9 cellular contexts compared by ENCODE assay signal in the genomic region with DNA sequence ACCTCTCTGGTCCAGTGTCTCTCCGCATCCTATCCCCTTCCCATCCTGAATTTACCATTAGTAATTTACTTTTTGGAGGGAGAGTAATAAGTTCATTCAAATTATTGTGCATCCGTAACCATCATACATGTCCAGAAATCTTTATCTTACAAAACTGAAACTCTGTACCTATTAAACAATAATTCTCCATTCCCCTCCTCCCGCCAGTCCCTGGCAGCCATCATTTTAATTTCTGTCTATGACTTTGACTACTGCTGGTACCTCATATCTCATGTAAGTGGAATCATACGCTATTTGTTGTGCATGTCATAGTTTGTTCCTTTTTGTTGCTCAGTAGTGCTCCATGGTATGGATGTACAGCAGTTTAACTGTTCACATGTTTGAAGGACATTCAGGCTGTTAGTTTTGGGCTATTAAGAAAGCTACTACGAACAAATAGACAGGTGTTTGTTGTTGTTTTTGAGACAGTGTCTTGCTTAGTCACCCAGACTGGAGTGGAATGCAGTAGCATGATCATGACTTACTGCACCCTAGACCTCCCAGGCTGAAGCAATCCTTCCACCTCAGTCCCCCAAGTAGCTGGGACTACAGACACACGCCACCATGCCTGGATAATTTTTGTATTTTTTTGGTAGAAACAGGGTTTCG. TPM values are rescaled to one million over a fixed set of nuclear protein-coding genes. Genes with fewer than 3 reads are reported as not detected.
DNase-seq lines count a peak whose midpoint lies in the region; TF ChIP-seq lines count a peak whose summit lies in the region.
"Had no signal": no experiment of that assay in that cellular context is flagged by ENCODE, and none has a peak within 500 bp of the region (broad histone marks: within the 10 kb centered on the region; RNA-seq: fewer than 3 reads in every experiment).

No MANE protein-coding gene starts in this region.

- H3K36me3 Mint-ChIP-seq in osteocyte (ENCODE audit: unreplicated experiment): no peaks in the 10 kb centered on the region

- TSS peak; percentile 45 for BruUV-seq in OCI-LY7 (replicated peaks; lab: Mats Ljungman, UMichigan)

- H3K27me3 ChIP-seq in duodenal mucosa (ENCODE audit: control insufficient read depth in 1 of 2, insufficient read depth in 2 of 2, low read length in 2 of 2): no peaks in the 10 kb centered on the region

- H3K4me1 ChIP-seq in OCI-LY7 (ENCODE audit: insufficient read depth, low read length, poor library complexity, severe bottlenecking): peaks cover 15% of the 10 kb centered on the region
- H3K4me1 ChIP-seq in duodenal mucosa (ENCODE audit: control insufficient read depth in 1 of 2, insufficient read depth in 2 of 2, low read length in 2 of 2): peaks cover 6 to 23% of the 10 kb centered on the region in 2 donors

- H3K4me1 Mint-ChIP-seq in osteocyte (ENCODE audit: unreplicated experiment): peaks cover 54% of the 10 kb centered on the region

- H3K27me3 Mint-ChIP-seq in osteocyte (ENCODE audit: unreplicated experiment): no peaks in the 10 kb centered on the region

- H3K27ac Mint-ChIP-seq in osteocyte (ENCODE audit: unreplicated experiment): peak overlapping the region; percentile 92

- H3K9me3 Mint-ChIP-seq in osteocyte (ENCODE audit: unreplicated experiment): no peaks in the 10 kb centered on the region

- intact Hi-C loops in OCI-LY7 (cut with micrococcal nuclease; ENCODE audit: unreplicated experiment): no loop called here

- H3K9me3 ChIP-seq in OCI-LY7 (ENCODE audit: low read length) (no peaks in the 10 kb centered on the region), duodenal mucosa (ENCODE audit: control insufficient read depth in 1 of 2, low read length in 2 of 2) (no peaks in the 10 kb centered on the region)

- peak overlapping the region; percentile 94 for H3K4me3 Mint-ChIP-seq in osteocyte (ENCODE audit: unreplicated experiment)

- TF ChIP-seq CTCF in OCI-LY7 (conservative IDR thresholded peaks at IDR 0.05; ENCODE audit: low read length): no peak
- TF ChIP-seq CTCF in osteocyte (IDR thresholded peaks at IDR 0.05): no peak
- TF ChIP-seq CTCF in RWPE1 (conservative IDR thresholded peaks at IDR 0.05; ENCODE audit: low read depth): no peak

- 0 out of 2 replicates have a peak overlapping the region, but pooled peaks have one; percentile 93 for H3K4me2 ChIP-seq in OCI-LY7 (ENCODE audit: low read length)

- H2AFZ ChIP-seq in OCI-LY7 (ENCODE audit: low read length): no peak overlapping the region

- no peak overlapping the region for H3K4me3 ChIP-seq in OCI-LY7 (ENCODE audit: low read depth, low read length, poor library complexity, severe bottlenecking)
- peak overlapping the region; percentile 85 to 90 for H3K4me3 ChIP-seq in duodenal mucosa (ENCODE audit: low read depth in 1 of 2, low read length in 2 of 2)

- peaks cover 13% of the 10 kb centered on the region; the same call in 1 of the 2 replicates for H3K79me2 ChIP-seq in OCI-LY7 (ENCODE audit: insufficient read depth, low read depth, low read length)

- H3K27ac ChIP-seq in OCI-LY7 (ENCODE audit: low read depth, low read length, poor library complexity, severe bottlenecking): no peak overlapping the region
- no peak overlapping the region for H3K27ac ChIP-seq in duodenal mucosa (ENCODE audit: low read depth, low read length)
- no peak overlapping the region for H3K27ac ChIP-seq in RWPE1

- no peaks in the 10 kb centered on the region for H3K9me2 ChIP-seq in OCI-LY7 (ENCODE audit: insufficient read depth, low read length)

- CTCF ChIA-PET in OCI-LY7 (lab: Charles Lee; ENCODE audit: unreplicated experiment) (no interaction called here), RWPE1 (lab: Yijun Ruan, JAX) (no interaction called here)

- no peak overlapping the region for H3K9ac ChIP-seq in duodenal mucosa (ENCODE audit: low read depth in 1 of 2, low read length in 2 of 2)

- H4K20me1 ChIP-seq in OCI-LY7 (ENCODE audit: insufficient read depth, low read length): peaks cover 15% of the 10 kb centered on the region; the same call in 1 of the 2 replicates

- DNase-seq in EL (peak; percentile 43), OCI-LY7 (ENCODE audit: low spot score) (no peak), osteocyte (ENCODE audit: extremely low spot score, unreplicated experiment) (no peak), retina (no peak), activated gamma-delta T cell (lab: John Stamatoyannopoulos, UW) (no peak), RWPE1 (ENCODE audit: low spot score) (no peak), SIG-M5 treated with dmso at 0.1 percent for 504 hours (lab: John Stamatoyannopoulos, UW; ENCODE audit: unreplicated experiment) (no peak)
- DNase-seq: NCI-H524 had no signal

- H3K36me3 ChIP-seq in OCI-LY7 (ENCODE audit: insufficient read depth, low read length): no peaks in the 10 kb centered on the region
- no peaks in the 10 kb centered on the region for H3K36me3 ChIP-seq in duodenal mucosa (ENCODE audit: control insufficient read depth in 1 of 2, insufficient read depth in 2 of 2, low read length in 2 of 2)

- POLR2A ChIA-PET in OCI-LY7 (lab: Charles Lee) (interaction anchor here (1.0 to 1.3 kb wide), 2 partner anchors 13 to 69 kb away, joined by 4 to 7 read pairs; no protein-coding TSS in a partner anchor), RWPE1 (lab: Yijun Ruan, JAX; ENCODE audit: low non-redundant PET) (no interaction called here)

RNA-seq across cellular contexts. Expression of gene LIMS1, which starts 2.0 kb away (rescaled TPM):
- 33.6 and 53.3 TPM in 2 replicates for total RNA-seq in OCI-LY7 (2014; rRNA removed; shearing (Covaris generic))
- total RNA-seq in OCI-LY7 (2022): 66.6 and 74.7 TPM in 2 replicates
- 69.6 and 74.4 TPM in 2 replicates for total RNA-seq in osteocyte
